ENCODE assay signal across 19 cellular contexts in genomic region chr3:108623504-108623903, GRCh38. TPM values are rescaled to one million over a fixed set of nuclear protein-coding genes. Genes with fewer than 3 reads are reported as not detected.
"Had no signal": no experiment of that assay in that cellular context is flagged by ENCODE, and none has a peak within 500 bp of the region (broad histone marks: within the 10 kb centered on the region; RNA-seq: fewer than 3 reads in every experiment).

No MANE protein-coding gene starts in this region.

- DNase-seq: activated CD4-positive, alpha-beta T cell treated with anti-CD3 and anti-CD28 coated beads for 4 hours; activated CD8-positive, alpha-beta memory T cell treated with anti-CD3 and anti-CD28 coated beads, Interleukin-2, amount 50 U/mL, for 4 hours; activated CD8-positive, alpha-beta T cell treated with anti-CD3 and anti-CD28 coated beads for 36 hours; activated naive CD4-positive, alpha-beta T cell; activated T-cell treated with anti-CD3 and anti-CD28 coated beads, Interleukin-2, amount 50 U/mL, for 72 hours; cortex of kidney; endodermal cell; erythroblast; foreskin keratinocyte; mammary epithelial cell; naive thymus-derived CD8-positive, alpha-beta T cell; occipital lobe; psoas muscle; stimulated activated CD4-positive, alpha-beta T cell treated with anti-CD3 and anti-CD28 coated beads, Interleukin-12 subunit alpha, Interleukin-12 subunit beta, amount 100 ng/mL, for 4 hours; stomach; T-helper 9 cell had no signal

- H3K27me3 Mint-ChIP-seq: activated CD8-positive, alpha-beta T cell treated with anti-CD3 and anti-CD28 coated beads for 36 hours; naive thymus-derived CD8-positive, alpha-beta T cell had no signal

- H3K9me3 ChIP-seq: ascending aorta, psoas muscle, stomach, thoracic aorta had no signal

- ATAC-seq: activated CD8-positive, alpha-beta T cell treated with anti-CD3 and anti-CD28 coated beads for 36 hours; activated T-cell treated with anti-CD3 and anti-CD28 coated beads, Interleukin-2, amount 50 U/mL, for 72 hours; foreskin keratinocyte; naive thymus-derived CD8-positive, alpha-beta T cell; psoas muscle; sciatic nerve had no signal

- H3K4me3 ChIP-seq: ascending aorta, psoas muscle, stomach, thoracic aorta had no signal

- H3K4me1 Mint-ChIP-seq: endodermal cell had no signal

- H3K27ac Mint-ChIP-seq: activated CD8-positive, alpha-beta T cell treated with anti-CD3 and anti-CD28 coated beads for 36 hours; activated T-cell treated with anti-CD3 and anti-CD28 coated beads, Interleukin-2, amount 50 U/mL, for 72 hours had no signal

- H3K27ac ChIP-seq: ascending aorta, foreskin keratinocyte, psoas muscle, stomach, thoracic aorta had no signal

- H3K27me3 ChIP-seq: ascending aorta, foreskin keratinocyte, stomach had no signal

- H3K4me3 Mint-ChIP-seq: activated CD8-positive, alpha-beta T cell treated with anti-CD3 and anti-CD28 coated beads for 36 hours; activated T-cell treated with anti-CD3 and anti-CD28 coated beads, Interleukin-2, amount 50 U/mL, for 72 hours; endodermal cell; naive thymus-derived CD8-positive, alpha-beta T cell had no signal

- H3K4me1 ChIP-seq: ascending aorta, foreskin keratinocyte, psoas muscle had no signal

RNA-seq across cellular contexts. Expression of gene CIP2A, which starts 34.3 kb away (rescaled TPM):
- total RNA-seq: ascending aorta had no signal
